1 cellular context compared by ENCODE assay signal in genomic region chr2:149587220-149587949, GRCh38.
A peak's percentile ranks its signal among the peaks of the same experiment; 100 is the strongest.
TF ChIP-seq lines count a peak whose summit lies in the region.

MMADHC (minus strand) TSS chr2:149587775; CDS start chr2:149587097, 678 bp downstream.

TF ChIP-seq in HepG2, 621 proteins besides CTCF, POLR2A, EP300 and RAD21 (continued from another document and continues in another):
- TF ChIP-seq ZNF574 (CRISPR knock-in tag; IDR thresholded peaks at IDR 0.05) (peak; percentile 86), HOXA3 (CRISPR knock-in tag; IDR thresholded peaks at IDR 0.05) (peak; percentile 99), NCOA2 (CRISPR knock-in tag; IDR thresholded peaks at IDR 0.05) (peak; percentile 36), ATF3 (CRISPR knock-in tag; IDR thresholded peaks at IDR 0.05) (0 out of 2 replicates have a peak, but pooled peaks have one; percentile 32), NFIB (CRISPR knock-in tag; IDR thresholded peaks at IDR 0.05; ENCODE audit: borderline replicate concordance) (no peak), ZNF30 (CRISPR knock-in tag; IDR thresholded peaks at IDR 0.05) (no peak), ZBED4 (CRISPR knock-in tag; IDR thresholded peaks at IDR 0.05; ENCODE audit: borderline replicate concordance) (0 out of 2 replicates have a peak, but pooled peaks have one; percentile 5), DZIP1 (CRISPR knock-in tag; IDR thresholded peaks at IDR 0.05) (peak; percentile 53; the same call in 1 of the 2 replicates), SYNCRIP (IDR thresholded peaks at IDR 0.05; ENCODE audit: insufficient read depth, low read depth, low read length) (no peak), SAP130 (CRISPR knock-in tag; IDR thresholded peaks at IDR 0.05; ENCODE audit: low read depth) (peak; percentile 87), AKAP8 (CRISPR knock-in tag; IDR thresholded peaks at IDR 0.05) (peak; percentile 65; the same call in 1 of the 2 replicates), HBP1 (CRISPR knock-in tag; IDR thresholded peaks at IDR 0.05; ENCODE audit: low read depth) (peak; percentile 42; the same call in 1 of the 2 replicates), MXD3 (CRISPR knock-in tag; IDR thresholded peaks at IDR 0.05) (peak; percentile 78; the same call in 1 of the 2 replicates), KLF13 (CRISPR knock-in tag; IDR thresholded peaks at IDR 0.05) (no peak), ZBTB21 (CRISPR knock-in tag; IDR thresholded peaks at IDR 0.05) (no peak; the same call in 1 of the 2 replicates), SETDB1 (CRISPR knock-in tag; IDR thresholded peaks at IDR 0.05; ENCODE audit: borderline replicate concordance) (no peak), ZFP37 (CRISPR knock-in tag; IDR thresholded peaks at IDR 0.05; ENCODE audit: borderline replicate concordance) (no peak), BHLHE40 (IDR thresholded peaks at IDR 0.05; ENCODE audit: low read length) (0 out of 2 replicates have a peak, but pooled peaks have one; percentile 2), MTA1 (CRISPR knock-in tag; IDR thresholded peaks at IDR 0.05; ENCODE audit: borderline replicate concordance) (peak; percentile 84; the same call in 1 of the 2 replicates), ZNF850 (CRISPR knock-in tag; conservative IDR thresholded peaks at IDR 0.05) (no peak), CREM (IDR thresholded peaks at IDR 0.05) (peak; percentile 63), CREM (CRISPR knock-in tag; IDR thresholded peaks at IDR 0.05) (no peak), ZNF672 (CRISPR knock-in tag; IDR thresholded peaks at IDR 0.05) (no peak), SAFB2 (CRISPR knock-in tag; IDR thresholded peaks at IDR 0.05; ENCODE audit: borderline replicate concordance, low read depth) (peak; percentile 92; the same call in 1 of the 2 replicates), ZNF253 (CRISPR knock-in tag; IDR thresholded peaks at IDR 0.05; ENCODE audit: borderline replicate concordance) (no peak), IKZF4 (CRISPR knock-in tag; IDR thresholded peaks at IDR 0.05; ENCODE audit: borderline replicate concordance, low read depth, not compliant biosample characterization) (peak; percentile 82), SALL1 (CRISPR knock-in tag; IDR thresholded peaks at IDR 0.05) (peak; percentile 84), DNMT3B (CRISPR knock-in tag; conservative IDR thresholded peaks at IDR 0.05) (no peak), ZFP90 (CRISPR knock-in tag; IDR thresholded peaks at IDR 0.05; ENCODE audit: borderline replicate concordance) (peak; percentile 87), ZNF761 (CRISPR knock-in tag; conservative IDR thresholded peaks at IDR 0.05) (peak; percentile 93), ZNF230 (CRISPR knock-in tag; IDR thresholded peaks at IDR 0.05) (peak; percentile 98; the same call in 1 of the 2 replicates), TEF (CRISPR knock-in tag; IDR thresholded peaks at IDR 0.05) (no peak), ZSCAN30 (CRISPR knock-in tag; IDR thresholded peaks at IDR 0.05) (no peak), ZNF749 (CRISPR knock-in tag; IDR thresholded peaks at IDR 0.05; ENCODE audit: borderline replicate concordance) (peak; percentile 35; the same call in 1 of the 2 replicates), ZNF18 (CRISPR knock-in tag; IDR thresholded peaks at IDR 0.05; ENCODE audit: insufficient replicate concordance) (peak; percentile 74), ZNF550 (CRISPR knock-in tag; IDR thresholded peaks at IDR 0.05; ENCODE audit: borderline replicate concordance) (no peak), ZNF160 (CRISPR knock-in tag; IDR thresholded peaks at IDR 0.05) (no peak; the same call in 1 of the 2 replicates), RERE (CRISPR knock-in tag; IDR thresholded peaks at IDR 0.05; ENCODE audit: low read depth) (peak; percentile 40; the same call in 1 of the 2 replicates), MYNN (CRISPR knock-in tag; IDR thresholded peaks at IDR 0.05; ENCODE audit: low read depth) (peak; percentile 91; the same call in 1 of the 2 replicates), SMAD1 (CRISPR knock-in tag; IDR thresholded peaks at IDR 0.05; ENCODE audit: borderline replicate concordance, low read depth) (no peak; the same call in 1 of the 2 replicates), MAF1 (CRISPR knock-in tag; IDR thresholded peaks at IDR 0.05; ENCODE audit: borderline replicate concordance) (no peak), KDM2A (CRISPR knock-in tag; IDR thresholded peaks at IDR 0.05; ENCODE audit: borderline replicate concordance, low read depth) (peak; percentile 95), ONECUT2 (CRISPR knock-in tag; IDR thresholded peaks at IDR 0.05) (peak; percentile 7; the same call in 1 of the 2 replicates), SALL2 (CRISPR knock-in tag; IDR thresholded peaks at IDR 0.05) (no peak; the same call in none of the 2 replicates)
